14 cellular contexts compared by ENCODE assay signal in genomic region chr11:64998690-64999431, GRCh38. TPM values are rescaled to one million over a fixed set of nuclear protein-coding genes. Genes with fewer than 3 reads are reported as not detected.
DNase-seq lines count a peak whose midpoint lies in the region; ATAC-seq and TF ChIP-seq lines count a peak whose summit lies in the region.
"Had no signal": no experiment of that assay in that cellular context is flagged by ENCODE, and none has a peak within 500 bp of the region (broad histone marks: within the 10 kb centered on the region; RNA-seq: fewer than 3 reads in every experiment).

No MANE protein-coding gene starts in this region.

- no peaks in the 10 kb centered on the region for H3K36me3 ChIP-seq in BLaER1 treated with 17β-estradiol and CSF1 and Interleukin-3, amounts not matched to agents 10 nM and 100 nM
- no peaks in the 10 kb centered on the region for H3K36me3 ChIP-seq in DOHH2 (ENCODE audit: control insufficient read depth, low read length)
- H3K36me3 ChIP-seq: adrenal gland had no signal

- H3K4me1 Mint-ChIP-seq in T-cell (peaks cover 9 to 16% (median 12%) of the 10 kb centered on the region in 3 donors), mesothelial cell of epicardium (peaks cover 7% of the 10 kb centered on the region)

- H3K9me2 ChIP-seq in DOHH2 (replicated peaks; ENCODE audit: control insufficient read depth, low read length), result no peaks in the 10 kb centered on the region

- ATAC-seq in T-cell (replicated peaks in 1 of 4), result peak in 1 of 4 experiments; percentile 24

- H3K9me3 ChIP-seq in BLaER1 treated with 17β-estradiol and CSF1 and Interleukin-3, amounts not matched to agents 10 nM and 100 nM (replicated peaks in 1 of 11), result no peaks in the 10 kb centered on the region
- H3K9me3 ChIP-seq in DOHH2 (ENCODE audit: control insufficient read depth, insufficient read depth, low read length), result no peaks in the 10 kb centered on the region
- H3K9me3 ChIP-seq: adrenal gland had no signal

- H3K9ac ChIP-seq in BLaER1 treated with 17β-estradiol and CSF1 and Interleukin-3, amounts not matched to agents 10 nM and 100 nM, result peak overlapping the region in 1 of 11 experiments; percentile 31; a peak in 1 of 22 replicates

- H3K4me3 ChIP-seq in BLaER1 treated with 17β-estradiol and CSF1 and Interleukin-3, amounts not matched to agents 10 nM and 100 nM, result no peak overlapping the region
- H3K4me3 ChIP-seq in DOHH2 (ENCODE audit: low read length), result peak overlapping the region; percentile 1
- H3K4me3 ChIP-seq: adrenal gland had no signal

- DNase-seq in T-cell (no peak), mesothelial cell of epicardium (ENCODE audit: low spot score in 2 of 2, unreplicated experiment in 2 of 2) (no peak), GM13976 (ENCODE audit: low spot score) (no peak), pons (ENCODE audit: low spot score) (no peak), Ammon's horn (ENCODE audit: low spot score) (no peak)
- no peak for DNase-seq in activated CD4-positive, CD25-positive, alpha-beta regulatory T cell (lab: John Stamatoyannopoulos, UW)
- DNase-seq: adrenal gland, NCI-H2029 treated with DMSO at 0.1 percent for 48 hours, SHP77 treated with DMSO at 0.1 percent for 48 hours had no signal

- peak overlapping the region in 3 of 11 experiments; percentile 20 to 69 (median 22); a peak in 1 of 22 replicates for H3K27ac ChIP-seq in BLaER1 treated with 17β-estradiol and CSF1 and Interleukin-3, amounts not matched to agents 10 nM and 100 nM
- no peak overlapping the region for H3K27ac ChIP-seq in DOHH2 (ENCODE audit: low read depth, low read length)
- H3K27ac ChIP-seq: adrenal gland had no signal

- H3K27me3 Mint-ChIP-seq in T-cell, result peaks cover 1 to 4% of the 10 kb centered on the region in 2 donors
- peaks cover 1% of the 10 kb centered on the region for H3K27me3 Mint-ChIP-seq in mesothelial cell of epicardium (ENCODE audit: low read depth)

- H3K9me3 Mint-ChIP-seq in T-cell (no peaks in the 10 kb centered on the region), mesothelial cell of epicardium (no peaks in the 10 kb centered on the region)

- H3K4me3 Mint-ChIP-seq in T-cell, result peak overlapping the region in 1 of 3 donors; percentile 15
- no peak overlapping the region for H3K4me3 Mint-ChIP-seq in mesothelial cell of epicardium

- H3K36me3 Mint-ChIP-seq in T-cell (no peaks in the 10 kb centered on the region), mesothelial cell of epicardium (no peaks in the 10 kb centered on the region)

- no peaks in the 10 kb centered on the region for H3K79me2 ChIP-seq in DOHH2 (ENCODE audit: control insufficient read depth, low read length)

- POLR2A ChIA-PET in T-cell (lab: Charles Lee), result no interaction called here

- TF ChIP-seq CTCF in DOHH2 (IDR thresholded peaks at IDR 0.05; ENCODE audit: low read depth, low read length, poor library complexity, severe bottlenecking) (no peak), mesothelial cell of epicardium (IDR thresholded peaks at IDR 0.05; ENCODE audit: unreplicated experiment) (no peak), GM13976 (IDR thresholded peaks at IDR 0.05; ENCODE audit: borderline replicate concordance, control extremely low read depth, extremely low read depth, insufficient read depth, missing control alignments) (no peak)

- peak overlapping the region in 10 of 11 experiments; percentile 39 to 93 (median 54); a peak in 20 of 22 replicates for H3K4me2 ChIP-seq in BLaER1 treated with 17β-estradiol and CSF1 and Interleukin-3, amounts not matched to agents 10 nM and 100 nM
- peak overlapping the region; percentile 23 for H3K4me2 ChIP-seq in DOHH2 (ENCODE audit: low read length)

- in situ Hi-C loops in GM13976 (cut with MboI; ENCODE audit: low sequenced_read_pairs, unreplicated experiment), result no loop called here

- no peaks in the 10 kb centered on the region for H3F3A ChIP-seq in DOHH2 (ENCODE audit: control insufficient read depth, insufficient read depth)

- H3K27ac Mint-ChIP-seq in T-cell (peak overlapping the region; percentile 41 to 83), mesothelial cell of epicardium (peak overlapping the region; percentile 0)

- H4K20me1 ChIP-seq in BLaER1 treated with 17β-estradiol and CSF1 and Interleukin-3, amounts not matched to agents 10 nM and 100 nM, result no peaks in the 10 kb centered on the region
- no peaks in the 10 kb centered on the region for H4K20me1 ChIP-seq in DOHH2 (ENCODE audit: control insufficient read depth, insufficient read depth, low read depth, low read length)

- CTCF ChIA-PET in T-cell (lab: Charles Lee), result no interaction called here

- H3K4me1 ChIP-seq in BLaER1 treated with 17β-estradiol and CSF1 and Interleukin-3, amounts not matched to agents 10 nM and 100 nM, result peaks cover 31 to 42% (median 38%) of the 10 kb centered on the region in 10 experiments
- H3K4me1 ChIP-seq in DOHH2 (ENCODE audit: control insufficient read depth, low read length), result peaks cover 28% of the 10 kb centered on the region

- H3K27me3 ChIP-seq in BLaER1 treated with 17β-estradiol and CSF1 and Interleukin-3, amounts not matched to agents 10 nM and 100 nM, result no peaks in the 10 kb centered on the region
- no peaks in the 10 kb centered on the region for H3K27me3 ChIP-seq in DOHH2 (ENCODE audit: control insufficient read depth, low read length)
- H3K27me3 ChIP-seq: adrenal gland had no signal

RNA-seq across cellular contexts. Expression of gene BATF2, which starts 2.1 kb away (rescaled TPM):
- under 1 TPM in 2 of 5 donors, not detected in 3; 0.09 to 0.26 TPM for total RNA-seq in T-cell
- 1.5 to 1.9 TPM (median 1.7 TPM) in 3 replicates for total RNA-seq in mesothelial cell of epicardium
- total RNA-seq: Daoy had no signal

RNA-seq across cellular contexts. Expression of gene ARL2, which starts 15.1 kb away (rescaled TPM):
- total RNA-seq in T-cell (10 to 100 TPM; 19.7 to 44.3 (median 39.5) TPM), mesothelial cell of epicardium (79.9 to 87.3 TPM (median 84.4 TPM) in 3 replicates)

RNA-seq across cellular contexts. Expression of gene MAJIN, which starts 27.0 kb away (rescaled TPM):
- total RNA-seq in T-cell (1 to 10 TPM in 1 of 5 donors, under 1 TPM in 3, not detected in 1; 0.44 to 1.8 (median 0.82) TPM), mesothelial cell of epicardium (not detected in 3 replicates)
- total RNA-seq: adrenal gland, Daoy, lower leg skin, ureter had no signal

RNA-seq across cellular contexts. Expression of gene SNX15, which starts 28.4 kb away (rescaled TPM):
- total RNA-seq in T-cell (10 to 100 TPM; 19.6 to 28.6 (median 25.4) TPM), mesothelial cell of epicardium (19.2 to 21.0 TPM (median 20.8 TPM) in 3 replicates)

RNA-seq across cellular contexts. Expression of gene SAC3D1, which starts 42.1 kb away (rescaled TPM):
- total RNA-seq in T-cell (10 to 100 TPM in 3 of 5 donors, 1 to 10 TPM in 2; 3.1 to 16.9 (median 14.5) TPM), mesothelial cell of epicardium (15.3 to 16.3 TPM (median 16.1 TPM) in 3 replicates)
